21 cellular contexts compared by ENCODE assay signal in genomic region chr14:77872971-77873370, GRCh38.
A peak's percentile ranks its signal among the peaks of the same experiment; 100 is the strongest.
DNase-seq lines count a peak whose midpoint lies in the region; TF ChIP-seq lines count a peak whose summit lies in the region.
"Had no signal": no experiment of that assay in that cellular context is flagged by ENCODE, and none has a peak within 500 bp of the region (broad histone marks: within the 10 kb centered on the region; RNA-seq: fewer than 3 reads in every experiment).

No MANE protein-coding gene starts in this region.

- DNase-seq in NCI-H1417 (lab: John Stamatoyannopoulos, UW) (peak; percentile 39 to 70 (median 62)), NCI-H1417 treated with DMSO at 0.1 percent for 48 hours (lab: John Stamatoyannopoulos, UW) (no peak), DMS79 treated with DMSO at 0.1 percent for 48 hours (lab: John Stamatoyannopoulos, UW) (peak; percentile 56), SK-N-DZ (ENCODE audit: low spot score) (peak; percentile 14), posterior vena cava (ENCODE audit: low spot score) (peak; percentile 22), suprapubic skin (ENCODE audit: low spot score in 2 of 2) (no peak), dedifferentiated amniotic fluid mesenchymal stem cell (ENCODE audit: extremely low spot score) (no peak)
- no peak for DNase-seq in central memory CD4-positive, alpha-beta T cell
- DNase-seq: 8988T; C1 segment of cervical spinal cord; Calu3; CD8-positive, alpha-beta T cell; EL; GF-D8; H7; MV-4-11; NCI-H1436 treated with DMSO at 0.1 percent for 48 hours; NCI-H1930; NCI-H510A; NCI-H748 treated with DMSO at 0.1 percent for 48 hours; Peyer's patch had no signal

- H3K4me1 ChIP-seq in suprapubic skin: no peaks in the 10 kb centered on the region
- H3K4me1 ChIP-seq: Peyer's patch had no signal

- H3K27me3 ChIP-seq in suprapubic skin: no peaks in the 10 kb centered on the region
- H3K27me3 ChIP-seq: Peyer's patch had no signal

- intact Hi-C loops in posterior vena cava (cut with DNase I): no loop called here

- no peaks in the 10 kb centered on the region for H3K9me3 ChIP-seq in suprapubic skin
- H3K9me3 ChIP-seq: Peyer's patch had no signal

- no peak for TF ChIP-seq POLR2A in suprapubic skin (IDR thresholded peaks at IDR 0.05)

- no peak for TF ChIP-seq EP300 in suprapubic skin (IDR thresholded peaks at IDR 0.05)

- WGBS in suprapubic skin: 88% methylated on average over 5 of the region's 5 CpGs

- H3K4me3 ChIP-seq in suprapubic skin: no peak overlapping the region
- H3K4me3 ChIP-seq: Peyer's patch had no signal

- H3K27ac ChIP-seq in suprapubic skin: no peak overlapping the region
- H3K27ac ChIP-seq: Peyer's patch had no signal

- TF ChIP-seq CTCF in suprapubic skin (IDR thresholded peaks at IDR 0.05): no peak

- peaks cover 3% of the 10 kb centered on the region for H3K36me3 ChIP-seq in suprapubic skin
- H3K36me3 ChIP-seq: Peyer's patch had no signal

Comparison
In these comparisons a context has a peak if more than half of its experiments do, and no peak if none do; other contexts are left out.
1. DNase-seq: peak in NCI-H1417 (3 of 3), DMS79 treated with DMSO at 0.1 percent for 48 hours (single experiment), SK-N-DZ (single experiment) and posterior vena cava (single experiment); none in NCI-H1417 treated with DMSO at 0.1 percent for 48 hours (single experiment), central memory CD4-positive, alpha-beta T cell (single experiment), suprapubic skin (0 of 2) and dedifferentiated amniotic fluid mesenchymal stem cell (single experiment).